Comparison of ENCODE assay signal across 23 cellular contexts in the genomic region with DNA sequence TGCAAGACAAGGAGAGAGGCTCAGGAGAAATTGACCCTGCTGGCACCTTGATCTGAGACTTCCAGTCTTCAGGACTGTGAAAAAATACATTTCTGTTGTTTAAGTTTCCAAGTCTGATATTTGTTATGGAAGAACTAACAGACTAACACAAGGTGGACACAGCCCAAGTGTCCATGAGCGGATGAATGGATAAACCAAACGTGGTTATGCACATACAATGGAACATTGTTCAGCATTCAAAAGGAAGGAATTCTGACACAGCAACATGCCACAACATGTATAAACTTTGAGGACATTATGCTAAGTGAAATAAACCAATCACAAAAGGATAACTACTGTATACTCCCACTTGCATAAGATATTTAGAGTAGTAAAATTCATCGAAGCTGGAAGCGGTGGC.
"Had no signal": no experiment of that assay in that cellular context is flagged by ENCODE, and none has a peak within 500 bp of the region (broad histone marks: within the 10 kb centered on the region; RNA-seq: fewer than 3 reads in every experiment).

No MANE protein-coding gene starts in this region.

- H3K36me3 ChIP-seq: brain microvascular endothelial cell, tibial nerve, WERI-Rb-1 had no signal

- H3K4me1 ChIP-seq: sigmoid colon had no signal

- DNase-seq: activated CD4-positive, alpha-beta T cell treated with anti-CD3 and anti-CD28 coated beads for 48 hours; activated CD4-positive, alpha-beta T cell treated with anti-CD3 and anti-CD28 coated beads, Interleukin-2, amount 50 U/mL, for 48 hours; activated CD8-positive, alpha-beta memory T cell treated with anti-CD3 and anti-CD28 coated beads for 24 hours; activated effector memory CD4-positive, alpha-beta T cell treated with anti-CD3 and anti-CD28 coated beads, Interleukin-2, amount 50 U/mL, for 16 hours; activated naive CD4-positive, alpha-beta T cell treated with anti-CD3 and anti-CD28 coated beads, Interleukin-2, amount 10 ng/mL, durations not matched to agents 7 days and 5 days; activated naive CD8-positive, alpha-beta T cell treated with anti-CD3 and anti-CD28 coated beads, Interleukin-2, amount 10 ng/mL, durations not matched to agents 7 days and 5 days; brain microvascular endothelial cell; central memory CD4-positive, alpha-beta T cell; dermis blood vessel endothelial cell; effector CD8-positive, alpha-beta T cell; left ventricle myocardium inferior; sigmoid colon; small intestine; stimulated activated CD4-positive, alpha-beta T cell treated with anti-CD3 and anti-CD28 coated beads, Interleukin-4, amount 100 ng/mL, for 24 hours; stimulated activated naive CD8-positive, alpha-beta T cell treated with anti-CD3 and anti-CD28 coated beads, Interleukin-15, amount 100 ng/mL, for 72 hours; T-helper 17 cell; T1000; WERI-Rb-1 had no signal

- H3K4me3 ChIP-seq: left ventricle myocardium inferior, lung, sigmoid colon, tibial nerve had no signal

- ATAC-seq: activated CD4-positive, CD25-positive, alpha-beta regulatory T cell treated with anti-CD3 and anti-CD28 coated beads, Interleukin-2, amount 50 U/mL, for 24 hours; SK-N-SH treated with all-trans-retinoic acid at 6 μM for 48 hours; stimulated activated memory B cell treated with anti-CD40 and anti-IgM and Interleukin-4, amounts not matched to agents 10 μg/mL and 1 μg/mL and 100 μg/mL, for 72 hours; stimulated activated naive CD8-positive, alpha-beta T cell treated with anti-CD3 and anti-CD28 coated beads, Interleukin-15, amount 100 ng/mL, for 72 hours; T-helper 17 cell had no signal

- H3K9me3 ChIP-seq: left ventricle myocardium inferior, sigmoid colon, tibial nerve had no signal

- H3K27me3 ChIP-seq: brain microvascular endothelial cell, sigmoid colon, tibial nerve had no signal

- H3K27ac ChIP-seq: brain microvascular endothelial cell, left ventricle myocardium inferior, sigmoid colon, tibial nerve, WERI-Rb-1 had no signal
